ENCODE assay signal across 8 cellular contexts in genomic region chr3:184186184-184186901, GRCh38. TPM values are rescaled to one million over a fixed set of nuclear protein-coding genes. Genes with fewer than 3 reads are reported as not detected.
DNase-seq lines count a peak whose midpoint lies in the region; ATAC-seq, FAIRE-seq and TF ChIP-seq lines count a peak whose summit lies in the region.

ABCF3 (plus strand) TSS chr3:184186199; CDS start chr3:184186208, 9 bp downstream.

- ATAC-seq in GM21360 (IDR thresholded peaks at IDR 0.05; ENCODE audit: unreplicated experiment) = peak; percentile 17

- 2% methylated on average over 43 of the region's 45 CpGs for WGBS in hepatocyte (ENCODE audit: low lambda C conversion rate, missing lambda C conversion rate)

- H3K4me1 ChIP-seq in HUES6 (ENCODE audit: control insufficient read depth, insufficient read depth, low read length) (peaks cover 19% of the 10 kb centered on the region), hepatocyte (ENCODE audit: insufficient read depth) (peaks cover 15% of the 10 kb centered on the region), skeletal muscle satellite cell (ENCODE audit: control insufficient read depth, insufficient read depth, low read length) (peaks cover 18% of the 10 kb centered on the region)

- TF ChIP-seq CTCF in Calu3 (IDR thresholded peaks at IDR 0.05; ENCODE audit: unreplicated experiment) (no peak), hepatocyte (IDR thresholded peaks at IDR 0.05; ENCODE audit: poor library complexity) (no peak)

- peaks cover 68% of the 10 kb centered on the region for H3K36me3 Mint-ChIP-seq in Calu3 (ENCODE audit: insufficient read depth, unreplicated experiment)

- H3K4me1 Mint-ChIP-seq in Calu3 (ENCODE audit: low read depth, unreplicated experiment) = peaks cover 27% of the 10 kb centered on the region

- peak within 1 kb of the TSS; percentile 96 for H3K27ac Mint-ChIP-seq in Calu3 (ENCODE audit: unreplicated experiment)

- peaks cover 19% of the 10 kb centered on the region for H4K20me1 ChIP-seq in hepatocyte (ENCODE audit: insufficient read depth, poor library complexity, severe bottlenecking)

- peak within 1 kb of the TSS; percentile 91 for H3K9ac ChIP-seq in HUES6 (ENCODE audit: low read length)
- H3K9ac ChIP-seq in skeletal muscle satellite cell (ENCODE audit: low read depth, low read length) = peak within 1 kb of the TSS; percentile 95

- peak within 1 kb of the TSS; percentile 99 for H3K4me2 ChIP-seq in hepatocyte
- peak within 1 kb of the TSS; percentile 88 for H3K4me2 ChIP-seq in skeletal muscle satellite cell (ENCODE audit: low read length)

- peak within 1 kb of the TSS; percentile 100 for H3K4me3 Mint-ChIP-seq in Calu3 (ENCODE audit: low read depth, unreplicated experiment)

- H3K9me3 Mint-ChIP-seq in Calu3 (ENCODE audit: low read depth, unreplicated experiment) = no peaks in the 10 kb centered on the region

- H3K36me3 ChIP-seq in HUES6 (ENCODE audit: control insufficient read depth, insufficient read depth, low read length) (peaks cover 73% of the 10 kb centered on the region), hepatocyte (replicated peaks; ENCODE audit: insufficient read depth, low read depth) (no peaks in the 10 kb centered on the region), skeletal muscle satellite cell (ENCODE audit: insufficient read depth, low read length) (peaks cover 76% of the 10 kb centered on the region)

- H3K9me2 ChIP-seq in hepatocyte (replicated peaks; ENCODE audit: insufficient read depth) = no peaks in the 10 kb centered on the region

- DNase-seq in Calu3 (no peak), amniotic epithelial cell (ENCODE audit: low read depth) (peak; percentile 34), hepatocyte (ENCODE audit: low spot score) (no peak), urothelium cell line (ENCODE audit: low spot score) (no peak), NCI-H2029 (lab: John Stamatoyannopoulos, UW) (no peak)

- H3K27ac ChIP-seq in HUES6 (ENCODE audit: low read depth, low read length) = peak within 1 kb of the TSS; percentile 89
- H3K27ac ChIP-seq in hepatocyte = peak within 1 kb of the TSS; percentile 85

- no peak for FAIRE-seq in urothelium cell line (lab: Jason Lieb, UNC)

- no peaks in the 10 kb centered on the region for H3K27me3 Mint-ChIP-seq in Calu3 (ENCODE audit: unreplicated experiment)

- H2AFZ ChIP-seq in hepatocyte = peak within 1 kb of the TSS; percentile 55

- H3K79me2 ChIP-seq in hepatocyte = peaks cover 46% of the 10 kb centered on the region

- CTCF ChIA-PET in Calu3 (lab: Charles Lee) = interaction anchor here (0.7 to 1.7 kb wide), 11 partner anchors 10 to 103 kb away, joined by 3 to 9 read pairs (median 4); partner anchors contain the start of gene EIF2B5

- H3K9me3 ChIP-seq in HUES6 (ENCODE audit: control insufficient read depth, insufficient read depth, low read depth, low read length) (no peaks in the 10 kb centered on the region), hepatocyte (ENCODE audit: low read depth) (no peaks in the 10 kb centered on the region), skeletal muscle satellite cell (replicated peaks; ENCODE audit: low read length) (no peaks in the 10 kb centered on the region)

- H3K4me3 ChIP-seq in HUES6 (ENCODE audit: low read depth, low read length) (peak within 1 kb of the TSS; percentile 95), hepatocyte (peak within 1 kb of the TSS; percentile 62), skeletal muscle satellite cell (ENCODE audit: low read length) (peak within 1 kb of the TSS; percentile 91)

- intact Hi-C loops in Calu3 (cut with micrococcal nuclease; ENCODE audit: unreplicated experiment) = loop anchor here (2.0 kb wide), 2 partner anchors 48 to 52 kb away; partner anchors contain the start of gene EIF2B5

- H3K27me3 ChIP-seq in HUES6 (ENCODE audit: control insufficient read depth, insufficient read depth, low read length) (no peaks in the 10 kb centered on the region), hepatocyte (no peaks in the 10 kb centered on the region), skeletal muscle satellite cell (ENCODE audit: control insufficient read depth, insufficient read depth, low read length) (no peaks in the 10 kb centered on the region)

- BruUV-seq in Calu3 (replicated peaks; lab: Mats Ljungman, UMichigan) = no TSS peak

RNA-seq across cellular contexts. Expression of gene ABCF3, which starts in this region (rescaled TPM):
- total RNA-seq in Calu3 (2022) = 114 and 116 TPM in 2 replicates
- total RNA-seq in hepatocyte = 31.6 and 33.1 TPM in 2 replicates
- 62.7 and 68.8 TPM in 2 replicates for polyA plus RNA-seq in hepatocyte
- 32.7 and 37.8 TPM in 2 replicates for total RNA-seq in skeletal muscle satellite cell (2012; rRNA removed)
